In genomic region chr2:11006191-11006590, GRCh38 we compare ENCODE assay signal across 8 cellular contexts.
"Had no signal": no experiment of that assay in that cellular context is flagged by ENCODE, and none has a peak within 500 bp of the region (broad histone marks: within the 10 kb centered on the region; RNA-seq: fewer than 3 reads in every experiment).

No MANE protein-coding gene starts in this region.

- DNase-seq: GM23248, GOT3, H7, HFFc6 had no signal

- H3K4me3 ChIP-seq: GM23248, HAP-1 had no signal

- ATAC-seq: HCT116, HepG2 had no signal

- H3K36me3 ChIP-seq: HAP-1 had no signal

- H3K27ac ChIP-seq: GM23248, HL-60 had no signal

- H3K4me1 ChIP-seq: HAP-1 had no signal
